In the genomic region with DNA sequence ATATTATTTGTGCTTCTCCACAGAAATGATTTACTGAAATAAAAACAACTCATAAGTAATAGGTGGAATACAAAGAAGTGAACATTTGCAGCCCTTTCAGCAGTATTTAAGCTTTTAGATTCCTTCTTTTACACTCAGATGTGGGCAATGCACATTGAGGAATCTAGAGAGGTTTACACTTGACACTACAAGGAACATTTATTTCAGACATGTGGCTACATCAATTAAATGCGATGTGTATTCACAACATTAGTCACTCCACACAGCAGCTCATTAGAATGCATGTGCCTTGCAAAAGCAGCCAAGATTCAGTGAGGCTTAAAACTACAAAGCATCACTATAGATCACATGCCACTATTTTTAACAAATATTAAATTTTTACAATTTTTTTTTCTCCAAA, we compare ENCODE assay signal across 19 cellular contexts.
DNase-seq lines count a peak whose midpoint lies in the region; ATAC-seq lines count a peak whose summit lies in the region.
"Had no signal": no experiment of that assay in that cellular context is flagged by ENCODE, and none has a peak within 500 bp of the region (broad histone marks: within the 10 kb centered on the region; RNA-seq: fewer than 3 reads in every experiment).

No MANE protein-coding gene starts in this region.

- H3K9me3 ChIP-seq in CD4-positive, alpha-beta memory T cell (ENCODE audit: control insufficient read depth in 1 of 2, low read length in 2 of 2): no peaks in the 10 kb centered on the region
- H3K9me3 ChIP-seq: ascending aorta, BLaER1, esophagus squamous epithelium, Peyer's patch, right lobe of liver, SK-N-SH had no signal

- no peak overlapping the region for H3K4me3 ChIP-seq in CD4-positive, alpha-beta memory T cell (ENCODE audit: low read length in 2 of 2)
- H3K4me3 ChIP-seq: ascending aorta, BLaER1, esophagus squamous epithelium, Peyer's patch, right lobe of liver had no signal

- peaks cover 0 to 6% (median 3%) of the 10 kb centered on the region in 8 donors for H3K9me3 Mint-ChIP-seq in CD4-positive, alpha-beta memory T cell
- H3K9me3 Mint-ChIP-seq in activated T-helper 17 cell treated with anti-CD3 and anti-CD28 coated beads, Interleukin-2, amount 50 U/mL, for 72 hours: peaks cover 12% of the 10 kb centered on the region
- peaks cover 0 to 4% of the 10 kb centered on the region in 2 donors for H3K9me3 Mint-ChIP-seq in stimulated activated naive B cell treated with anti-CD40 and anti-IgM and Interleukin-4, amounts not matched to agents 10 μg/mL and 1 μg/mL and 100 μg/mL, for 72 hours

- POLR2A ChIA-PET in CD4-positive, alpha-beta memory T cell (lab: Charles Lee; ENCODE audit: partially characterized antibody): interaction anchor here (0.8 to 11.0 kb wide), 5 partner anchors 8 to 193 kb away, joined by 3 to 122 read pairs (median 4); no protein-coding TSS in a partner anchor

- intact Hi-C loops in CD4-positive, alpha-beta memory T cell (cut with micrococcal nuclease): loop anchor here (1.0 kb wide), 1 partner anchor 9 kb away; no protein-coding TSS in a partner anchor

- no peaks in the 10 kb centered on the region for H3K27me3 ChIP-seq in CD4-positive, alpha-beta memory T cell (ENCODE audit: insufficient read depth, low read length)
- H3K27me3 ChIP-seq: ascending aorta, BLaER1, esophagus squamous epithelium, Peyer's patch, right lobe of liver had no signal

- peak; percentile 19 for DNase-seq in AG08395 (ENCODE audit: low spot score)
- DNase-seq in CD4-positive, alpha-beta memory T cell: no peak
- peak; percentile 42 for DNase-seq in inferior parietal cortex (ENCODE audit: extremely low spot score)
- no peak for DNase-seq in stimulated activated naive B cell treated with anti-CD40 and anti-IgM and Interleukin-4, amounts not matched to agents 10 μg/mL and 1 μg/mL and 100 μg/mL, for 72 hours
- no peak for DNase-seq in stimulated activated CD4-positive, alpha-beta T cell treated with anti-CD3 and anti-CD28 coated beads, Interleukin-2, amount 100 ng/mL, for 48 hours
- DNase-seq: activated CD4-positive, alpha-beta T cell treated with anti-CD3 and anti-CD28 coated beads, Interleukin-2, amount 50 U/mL, for 4 hours; dermis blood vessel endothelial cell; DND-41; esophagus squamous epithelium; kidney; NCI-H2081 treated with DMSO at 0.1 percent for 48 hours; Peyer's patch; right lobe of liver; SK-N-SH; substantia nigra had no signal

- peak overlapping the region in 5 of 8 donors; percentile 22 to 69 (median 49) for H3K4me3 Mint-ChIP-seq in CD4-positive, alpha-beta memory T cell
- peak overlapping the region; percentile 80 for H3K4me3 Mint-ChIP-seq in activated T-helper 17 cell treated with anti-CD3 and anti-CD28 coated beads, Interleukin-2, amount 50 U/mL, for 72 hours
- no peak overlapping the region for H3K4me3 Mint-ChIP-seq in stimulated activated naive B cell treated with anti-CD40 and anti-IgM and Interleukin-4, amounts not matched to agents 10 μg/mL and 1 μg/mL and 100 μg/mL, for 72 hours

- ATAC-seq in activated T-helper 17 cell treated with anti-CD3 and anti-CD28 coated beads, Interleukin-2, amount 50 U/mL, for 72 hours (replicated peaks): peak; percentile 32
- ATAC-seq in stimulated activated naive B cell treated with anti-CD40 and anti-IgM and Interleukin-4, amounts not matched to agents 10 μg/mL and 1 μg/mL and 100 μg/mL, for 72 hours (replicated peaks): no peak
- no peak for ATAC-seq in GM21723 (IDR thresholded peaks at IDR 0.05; ENCODE audit: unreplicated experiment)
- ATAC-seq: right lobe of liver had no signal

- H3K36me3 ChIP-seq in CD4-positive, alpha-beta memory T cell (ENCODE audit: insufficient read depth, low read length): no peaks in the 10 kb centered on the region
- H3K36me3 ChIP-seq: ascending aorta, BLaER1, esophagus squamous epithelium, Peyer's patch, right lobe of liver had no signal

- no peak overlapping the region for H3K27ac ChIP-seq in CD4-positive, alpha-beta memory T cell (ENCODE audit: low read depth, low read length)
- H3K27ac ChIP-seq: ascending aorta, BLaER1, esophagus squamous epithelium, Peyer's patch, right lobe of liver had no signal

- H3K4me1 ChIP-seq in CD4-positive, alpha-beta memory T cell (ENCODE audit: insufficient read depth, low read length): peaks cover 87% of the 10 kb centered on the region
- H3K4me1 ChIP-seq: BLaER1, right lobe of liver had no signal

- no peaks in the 10 kb centered on the region for H3K27me3 Mint-ChIP-seq in CD4-positive, alpha-beta memory T cell
- H3K27me3 Mint-ChIP-seq in activated T-helper 17 cell treated with anti-CD3 and anti-CD28 coated beads, Interleukin-2, amount 50 U/mL, for 72 hours: no peaks in the 10 kb centered on the region
- peaks cover 0 to 4% of the 10 kb centered on the region in 2 donors for H3K27me3 Mint-ChIP-seq in stimulated activated naive B cell treated with anti-CD40 and anti-IgM and Interleukin-4, amounts not matched to agents 10 μg/mL and 1 μg/mL and 100 μg/mL, for 72 hours

- H3K36me3 Mint-ChIP-seq in CD4-positive, alpha-beta memory T cell: peaks cover 37% of the 10 kb centered on the region in 2 donors
- peaks cover 46% of the 10 kb centered on the region for H3K36me3 Mint-ChIP-seq in activated T-helper 17 cell treated with anti-CD3 and anti-CD28 coated beads, Interleukin-2, amount 50 U/mL, for 72 hours (ENCODE audit: low read depth)
- no peaks in the 10 kb centered on the region for H3K36me3 Mint-ChIP-seq in stimulated activated naive B cell treated with anti-CD40 and anti-IgM and Interleukin-4, amounts not matched to agents 10 μg/mL and 1 μg/mL and 100 μg/mL, for 72 hours

- CTCF ChIA-PET in CD4-positive, alpha-beta memory T cell (lab: Charles Lee; ENCODE audit: partially characterized antibody): interaction anchor here (2.0 to 2.6 kb wide), 2 partner anchors 10 to 13 kb away, joined by 12 to 15 read pairs; no protein-coding TSS in a partner anchor

- H3K4me1 Mint-ChIP-seq in CD4-positive, alpha-beta memory T cell: peaks cover 67 to 84% (median 74%) of the 10 kb centered on the region in 4 donors
- peaks cover 65% of the 10 kb centered on the region for H3K4me1 Mint-ChIP-seq in activated T-helper 17 cell treated with anti-CD3 and anti-CD28 coated beads, Interleukin-2, amount 50 U/mL, for 72 hours
- no peaks in the 10 kb centered on the region for H3K4me1 Mint-ChIP-seq in stimulated activated naive B cell treated with anti-CD40 and anti-IgM and Interleukin-4, amounts not matched to agents 10 μg/mL and 1 μg/mL and 100 μg/mL, for 72 hours

- H3K27ac Mint-ChIP-seq in CD4-positive, alpha-beta memory T cell: peak overlapping the region in 6 of 7 donors; percentile 6 to 86 (median 72)
- peak overlapping the region; percentile 65 for H3K27ac Mint-ChIP-seq in activated T-helper 17 cell treated with anti-CD3 and anti-CD28 coated beads, Interleukin-2, amount 50 U/mL, for 72 hours
- no peak overlapping the region for H3K27ac Mint-ChIP-seq in stimulated activated naive B cell treated with anti-CD40 and anti-IgM and Interleukin-4, amounts not matched to agents 10 μg/mL and 1 μg/mL and 100 μg/mL, for 72 hours

Comparison
In these comparisons a context has a peak if more than half of its experiments do, and no peak if none do; other contexts are left out.
1. DNase-seq: peak in AG08395 (single experiment) and inferior parietal cortex (single experiment); none in CD4-positive, alpha-beta memory T cell (0 of 5), stimulated activated naive B cell treated with anti-CD40 and anti-IgM and Interleukin-4, amounts not matched to agents 10 μg/mL and 1 μg/mL and 100 μg/mL, for 72 hours (single experiment) and stimulated activated CD4-positive, alpha-beta T cell treated with anti-CD3 and anti-CD28 coated beads, Interleukin-2, amount 100 ng/mL, for 48 hours (0 of 2).
2. H3K4me3 Mint-ChIP-seq: peak in CD4-positive, alpha-beta memory T cell (5 of 8) and activated T-helper 17 cell treated with anti-CD3 and anti-CD28 coated beads, Interleukin-2, amount 50 U/mL, for 72 hours (single experiment); none in stimulated activated naive B cell treated with anti-CD40 and anti-IgM and Interleukin-4, amounts not matched to agents 10 μg/mL and 1 μg/mL and 100 μg/mL, for 72 hours (0 of 2).